26 cellular contexts compared by ENCODE assay signal in genomic region chr2:59694176-59694575, GRCh38.
"Had no signal": no experiment of that assay in that cellular context is flagged by ENCODE, and none has a peak within 500 bp of the region (broad histone marks: within the 10 kb centered on the region; RNA-seq: fewer than 3 reads in every experiment).

No MANE protein-coding gene starts in this region.

- H3K36me3 ChIP-seq: ascending aorta, cardiac muscle cell, colonic mucosa had no signal

- H3K9ac ChIP-seq: KMS-11 had no signal

- H3K9me3 ChIP-seq: ascending aorta, colonic mucosa had no signal

- H3K27me3 ChIP-seq: ascending aorta, cardiac muscle cell, colonic mucosa had no signal

- ATAC-seq: activated CD4-positive, alpha-beta T cell treated with anti-CD3 and anti-CD28 coated beads for 36 hours; activated CD8-positive, alpha-beta T cell treated with anti-CD3 and anti-CD28 coated beads, Interleukin-2, amount 10 ng/mL, durations not matched to agents 7 days and 5 days; Panc1 had no signal

- H3K4me3 ChIP-seq: ascending aorta, cardiac muscle cell, colonic mucosa had no signal

- H3K4me1 ChIP-seq: ascending aorta, colonic mucosa had no signal

- DNase-seq: activated CD4-positive, alpha-beta T cell treated with anti-CD3 and anti-CD28 coated beads for 36 hours; activated CD4-positive, alpha-beta T cell treated with anti-CD3 and anti-CD28 coated beads, Interleukin-2, amount 10 ng/mL, durations not matched to agents 7 days and 5 days; activated CD4-positive, alpha-beta T cell treated with anti-CD3 and anti-CD28 coated beads, Interleukin-2, amount 50 U/mL, for 48 hours; activated CD8-positive, alpha-beta T cell treated with anti-CD3 and anti-CD28 coated beads, Interleukin-2, amount 10 ng/mL, durations not matched to agents 7 days and 5 days; activated gamma-delta T cell; activated naive CD4-positive, alpha-beta T cell treated with Interleukin-2 at 50 U/mL for 16 hours; activated naive CD8-positive, alpha-beta T cell treated with anti-CD3 and anti-CD28 coated beads, Interleukin-2, amount 10 ng/mL, durations not matched to agents 7 days and 5 days; activated T-cell treated with anti-CD3 and anti-CD28 coated beads, Interleukin-2, amount 50 U/mL, for 24 hours; amygdala; colonic mucosa; NCI-H1436 treated with DMSO at 0.1 percent for 48 hours; NCI-H1694 treated with DMSO at 0.1 percent for 48 hours; NCI-H2029; NCI-H2107; NCI-H226; NCI-H446 treated with DMSO at 0.1 percent for 48 hours; NCI-H526; SIG-M5; SW 1271; T-helper 1 cell; T-helper 2 cell; T-helper 9 cell had no signal

- H3K27ac ChIP-seq: ascending aorta, cardiac muscle cell, colonic mucosa, KMS-11 had no signal

- H3K4me2 ChIP-seq: KMS-11 had no signal
